Comparison of ENCODE assay signal across 24 cellular contexts in the genomic region with DNA sequence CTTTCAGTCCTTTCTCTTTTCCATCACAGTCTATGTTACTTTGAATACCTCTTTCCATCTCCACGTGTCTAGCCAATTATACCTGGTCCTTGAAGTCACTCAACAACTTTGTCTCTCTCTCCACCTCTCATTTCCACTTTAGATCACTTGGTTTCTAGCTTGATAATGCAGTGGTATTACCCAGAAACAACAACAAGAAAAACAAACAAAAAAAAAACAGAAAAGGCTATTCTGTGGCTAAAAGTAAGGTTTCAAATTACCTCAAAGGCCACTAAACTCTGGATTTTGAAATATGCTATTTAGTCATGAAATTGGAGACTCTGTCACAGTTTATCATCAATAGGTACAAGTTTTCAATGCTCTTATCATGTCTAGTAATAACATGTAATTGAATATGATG.
DNase-seq lines count a peak whose midpoint lies in the region; ATAC-seq, FAIRE-seq and TF ChIP-seq lines count a peak whose summit lies in the region.
"Had no signal": no experiment of that assay in that cellular context is flagged by ENCODE, and none has a peak within 500 bp of the region (broad histone marks: within the 10 kb centered on the region; RNA-seq: fewer than 3 reads in every experiment).

No MANE protein-coding gene starts in this region.

- no peaks in the 10 kb centered on the region for H3K36me3 ChIP-seq in adipocyte (ENCODE audit: control insufficient read depth, insufficient read depth, low read length, severe bottlenecking)

- no peak for TF ChIP-seq CTCF in D721Med (IDR thresholded peaks at IDR 0.05; ENCODE audit: insufficient read depth, missing control alignments)
- TF ChIP-seq CTCF in nephron (IDR thresholded peaks at IDR 0.05; ENCODE audit: unreplicated experiment in 3 of 3), result no peak

- no peaks in the 10 kb centered on the region for H3K9me3 ChIP-seq in adipocyte (ENCODE audit: control insufficient read depth, low read length)

- H3K4me1 Mint-ChIP-seq in nephron, result peaks cover 19% of the 10 kb centered on the region

- H3K36me3 Mint-ChIP-seq in nephron (ENCODE audit: low read depth), result no peaks in the 10 kb centered on the region
- H3K36me3 Mint-ChIP-seq: CD8-positive, alpha-beta memory T cell had no signal

- no peaks in the 10 kb centered on the region for H3K27me3 ChIP-seq in adipocyte (replicated peaks; ENCODE audit: control insufficient read depth, insufficient read depth, low read length)

- no peak overlapping the region for H3K9ac ChIP-seq in adipocyte (ENCODE audit: low read length)

- no peak for DNase-seq in D721Med (ENCODE audit: insufficient read length, low spot score)
- peak; percentile 39 for DNase-seq in LHCN-M2 (ENCODE audit: low read depth)
- DNase-seq in adipocyte (ENCODE audit: low read depth), result peak; percentile 43
- DNase-seq in NCI-H2196 treated with DMSO at 0.1 percent for 48 hours (lab: John Stamatoyannopoulos, UW; ENCODE audit: unreplicated experiment), result no peak
- DNase-seq in activated effector memory CD4-positive, alpha-beta T cell treated with anti-CD3 and anti-CD28 coated beads, Interleukin-2, amount 50 U/mL, for 16 hours, result no peak
- DNase-seq: Calu3; CD8-positive, alpha-beta memory T cell; Kasumi-1; MM.1S; NCI-H1048; NCI-H1436 treated with DMSO at 0.1 percent for 48 hours; NCI-H2029; NCI-H226; NCI-H510A treated with DMSO at 0.1 percent for 48 hours; NCI-H774; NK-92 treated with Interleukin-12 subunit alpha and Interleukin-12 subunit beta, amount 100 ng/mL, for 24 hours had no signal

- no peaks in the 10 kb centered on the region for H3K27me3 Mint-ChIP-seq in nephron (ENCODE audit: low read depth)
- H3K27me3 Mint-ChIP-seq: CD8-positive, alpha-beta memory T cell had no signal

- peak overlapping the region in 2 of 3 experiments; percentile 4 to 27 for H3K27ac Mint-ChIP-seq in nephron
- H3K27ac Mint-ChIP-seq: CD8-positive, alpha-beta memory T cell had no signal

- ATAC-seq in HG02623 (IDR thresholded peaks at IDR 0.05; ENCODE audit: unreplicated experiment), result no peak
- ATAC-seq: Right ventricle myocardium inferior had no signal

- peaks cover 7% of the 10 kb centered on the region for H3K9me3 Mint-ChIP-seq in nephron

- no peak overlapping the region for H3K4me3 Mint-ChIP-seq in nephron
- H3K4me3 Mint-ChIP-seq: CD8-positive, alpha-beta memory T cell had no signal

- H3K4me1 ChIP-seq in adipocyte (ENCODE audit: control insufficient read depth, insufficient read depth, low read length), result peaks cover 13% of the 10 kb centered on the region

- peak; percentile 66 for FAIRE-seq in D721Med (lab: Jason Lieb, UNC)
- FAIRE-seq: A204.1, G401.6, GM12892, H1, RCC 7860 had no signal

- no peak overlapping the region for H3K4me3 ChIP-seq in adipocyte (ENCODE audit: low read length)

Comparison
In these comparisons a context has a peak if more than half of its experiments do, and no peak if none do; other contexts are left out.
1. DNase-seq: peak in LHCN-M2 (single experiment) and adipocyte (single experiment); none in D721Med (single experiment), NCI-H2196 treated with DMSO at 0.1 percent for 48 hours (single experiment) and activated effector memory CD4-positive, alpha-beta T cell treated with anti-CD3 and anti-CD28 coated beads, Interleukin-2, amount 50 U/mL, for 16 hours (single experiment).